Comparison of ENCODE assay signal across 22 cellular contexts in genomic region chr2:20210462-20210861, GRCh38. TPM values are rescaled to one million over a fixed set of nuclear protein-coding genes. Genes with fewer than 3 reads are reported as not detected.
A peak's percentile ranks its signal among the peaks of the same experiment; 100 is the strongest.
DNase-seq lines count a peak whose midpoint lies in the region; ATAC-seq and TF ChIP-seq lines count a peak whose summit lies in the region.
"Had no signal": no experiment of that assay in that cellular context is flagged by ENCODE, and none has a peak within 500 bp of the region (broad histone marks: within the 10 kb centered on the region; RNA-seq: fewer than 3 reads in every experiment).

No MANE protein-coding gene starts in this region.

- H3K27ac ChIP-seq in mammary epithelial cell (ENCODE audit: insufficient read depth, low read depth, low read length) (peak overlapping the region; percentile 90), lower lobe of right lung (peak overlapping the region; percentile 79), upper lobe of left lung (peak overlapping the region in 3 of 4 donors; percentile 42 to 84 (median 82))
- H3K27ac ChIP-seq: psoas muscle had no signal

- ATAC-seq in lower lobe of right lung (no peak), upper lobe of left lung (ENCODE audit: low FRiP score in 2 of 2) (no peak), HG02759 (IDR thresholded peaks at IDR 0.05; ENCODE audit: unreplicated experiment) (no peak)
- ATAC-seq: left ventricle myocardium superior; naive thymus-derived CD4-positive, alpha-beta T cell; psoas muscle; stimulated activated effector memory CD8-positive, alpha-beta T cell treated with anti-CD3 and anti-CD28 coated beads, Interleukin-12 subunit alpha, Interleukin-12 subunit beta, amount 100 ng/mL, for 72 hours had no signal

- no peak for TF ChIP-seq EP300 in upper lobe of left lung (IDR thresholded peaks at IDR 0.05)

- DNase-seq in mammary epithelial cell: no peak
- peak; percentile 41 for DNase-seq in lower lobe of right lung
- no peak for DNase-seq in upper lobe of left lung
- no peak for DNase-seq in stimulated activated CD4-positive, alpha-beta T cell treated with anti-CD3 and anti-CD28 coated beads, Interleukin-4, amount 100 ng/mL, for 1 hour
- DNase-seq in NCI-H1105 treated with DMSO at 0.1 percent for 48 hours (lab: John Stamatoyannopoulos, UW): no peak
- DNase-seq: activated CD4-positive, alpha-beta T cell treated with anti-CD3 and anti-CD28 coated beads for 48 hours; activated T-cell treated with anti-CD3 and anti-CD28 coated beads for 4 hours; amygdala; glutamatergic neuron; H9; left ventricle myocardium superior; midbrain; naive thymus-derived CD4-positive, alpha-beta T cell; NCI-H1694; nucleus accumbens; psoas muscle; stimulated activated CD4-positive, alpha-beta T cell treated with anti-CD3 and anti-CD28 coated beads, Interleukin-15, amount 100 ng/mL, for 24 hours; T1000; trophoblast cell had no signal

- dilution Hi-C loops in mammary epithelial cell (cut with HindIII; ENCODE audit: low sequenced_read_pairs): no loop called here

- H3K27me3 ChIP-seq in mammary epithelial cell (ENCODE audit: insufficient read depth, low read length) (no peaks in the 10 kb centered on the region), lower lobe of right lung (ENCODE audit: low read depth) (no peaks in the 10 kb centered on the region), upper lobe of left lung (no peaks in the 10 kb centered on the region)

- peaks cover 100% of the 10 kb centered on the region for H3K79me2 ChIP-seq in mammary epithelial cell (ENCODE audit: insufficient read depth, low read length)

- H3K4me3 ChIP-seq in GM12875 (ENCODE audit: low read depth, low read length) (no peak overlapping the region), mammary epithelial cell (replicated peaks in 1 of 3; ENCODE audit: insufficient read depth in 1 of 3, low read depth in 2 of 3, low read length in 3 of 3) (no peak overlapping the region), lower lobe of right lung (no peak overlapping the region), upper lobe of left lung (no peak overlapping the region)
- H3K4me3 ChIP-seq: psoas muscle had no signal

- H4K20me1 ChIP-seq in mammary epithelial cell (ENCODE audit: insufficient read depth, low read length): no peaks in the 10 kb centered on the region

- peak overlapping the region; percentile 11 for H3K9ac ChIP-seq in mammary epithelial cell (ENCODE audit: insufficient read depth, low read length)

- H2AFZ ChIP-seq in mammary epithelial cell (ENCODE audit: low read depth, low read length): no peak overlapping the region

- H3K4me2 ChIP-seq in mammary epithelial cell (ENCODE audit: insufficient read depth, low read depth, low read length): peak overlapping the region; percentile 1

- BruUV-seq in mammary epithelial cell (replicated peaks; lab: Mats Ljungman, UMichigan): no TSS peak

- 88% methylated on average over 8 of the region's 8 CpGs for WGBS in mammary epithelial cell (ENCODE audit: low coverage, missing lambda C conversion rate)
- 64 to 73% methylated on average over 4 to 8 of the region's 8 CpGs for WGBS in upper lobe of left lung, 2 donors

- H3K36me3 ChIP-seq in mammary epithelial cell (ENCODE audit: insufficient read depth, low read length): peaks cover 13% of the 10 kb centered on the region
- H3K36me3 ChIP-seq in lower lobe of right lung: no peaks in the 10 kb centered on the region
- no peaks in the 10 kb centered on the region for H3K36me3 ChIP-seq in upper lobe of left lung

- TF ChIP-seq POLR2A in upper lobe of left lung (IDR thresholded peaks at IDR 0.05): no peak

- in situ Hi-C loops in mammary epithelial cell (cut with MboI; ENCODE audit: low sequenced_read_pairs in 2 of 2): no loop called here

- H3K4me1 ChIP-seq in mammary epithelial cell (ENCODE audit: insufficient read depth, low read length) (peaks cover 100% of the 10 kb centered on the region), lower lobe of right lung (peaks cover 54% of the 10 kb centered on the region), upper lobe of left lung (peaks cover 7 to 70% (median 47%) of the 10 kb centered on the region in 4 donors)
- H3K4me1 ChIP-seq: psoas muscle had no signal

- H3K9me3 ChIP-seq in mammary epithelial cell (replicated peaks; ENCODE audit: insufficient read depth, low read length) (no peaks in the 10 kb centered on the region), lower lobe of right lung (no peaks in the 10 kb centered on the region), upper lobe of left lung (no peaks in the 10 kb centered on the region)
- H3K9me3 ChIP-seq: psoas muscle had no signal

- intact Hi-C loops in mammary epithelial cell (cut with micrococcal nuclease): loop anchor here (5.0 kb wide), 1 partner anchor 253 kb away; no protein-coding TSS in a partner anchor
- intact Hi-C loops in lower lobe of right lung (cut with DNase I): no loop called here

- TF ChIP-seq CTCF in GM12875 (IDR thresholded peaks at IDR 0.05; ENCODE audit: borderline replicate concordance, insufficient read depth, low read depth, low read length) (0 out of 2 replicates have a peak, but pooled peaks have one; percentile 0), mammary epithelial cell (conservative IDR thresholded peaks at IDR 0.05 in 1 of 2, IDR thresholded peaks at IDR 0.05 in 1 of 2; ENCODE audit: extremely low read depth in 1 of 2, insufficient read depth in 1 of 2, low read depth in 1 of 2, low read length in 2 of 2) (no peak), lower lobe of right lung (IDR thresholded peaks at IDR 0.05) (no peak), upper lobe of left lung (IDR thresholded peaks at IDR 0.05) (no peak)

- CTCF ChIA-PET in mammary epithelial cell (lab: Charles Lee; ENCODE audit: low non-redundant PET): no interaction called here

RNA-seq across cellular contexts. Expression of gene SDC1, which starts 14.5 kb away (rescaled TPM):
- total RNA-seq in mammary epithelial cell (1,000 to 10,000 TPM in 1 of 2 donors, 100 to 1,000 TPM in 1; 574 to 1,408 TPM), lower lobe of right lung (90.0 TPM), upper lobe of left lung (100 to 1,000 TPM in 5 of 6 donors, 10 to 100 TPM in 1; 74.4 to 213 (median 154) TPM)
- polyA plus RNA-seq in mammary epithelial cell: 1,215 TPM
- polyA minus RNA-seq in mammary epithelial cell: 602 TPM
- polyA plus RNA-seq: naive thymus-derived CD4-positive, alpha-beta T cell had no signal
